In the genomic region with DNA sequence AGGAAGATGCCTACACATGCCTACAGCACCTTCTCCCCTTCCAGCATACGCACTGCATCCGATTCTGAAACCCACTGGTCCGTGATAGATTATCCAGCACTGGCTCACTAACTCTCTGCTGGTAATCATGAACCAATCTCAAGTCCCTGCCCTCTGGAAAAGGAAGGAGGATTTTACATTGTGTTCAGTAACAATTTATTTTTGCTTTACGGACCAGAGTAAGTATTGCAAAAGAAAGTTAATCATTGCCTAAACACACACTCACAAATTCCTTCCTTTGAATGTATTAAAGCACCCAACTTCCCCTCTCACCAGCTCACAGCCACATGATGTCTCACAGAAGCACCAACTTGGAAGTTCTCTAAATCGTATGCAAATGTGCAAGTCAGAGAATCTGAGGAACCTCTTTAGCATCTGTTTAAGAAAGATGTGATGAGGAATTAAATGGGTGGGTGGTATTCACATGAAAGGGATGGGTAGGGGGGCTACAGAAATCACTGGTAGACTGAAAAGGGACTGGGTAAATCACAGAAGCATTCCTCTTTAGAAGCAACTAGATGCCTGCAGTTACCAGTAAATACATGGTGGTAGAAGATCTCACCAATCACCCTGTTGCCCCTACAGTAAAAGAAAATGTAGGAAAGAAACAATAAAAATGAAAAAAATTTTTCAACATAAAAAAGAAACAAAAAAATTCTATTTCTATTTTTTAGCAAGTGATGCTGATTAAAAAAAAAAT, we compare ENCODE assay signal across 7 cellular contexts. TPM values are rescaled to one million over a fixed set of nuclear protein-coding genes. Genes with fewer than 3 reads are reported as not detected.
DNase-seq lines count a peak whose midpoint lies in the region; ATAC-seq and TF ChIP-seq lines count a peak whose summit lies in the region.

No MANE protein-coding gene starts in this region.

- ATAC-seq in WTC11, result peak; percentile 43
- no peak for ATAC-seq in gastrocnemius medialis

- POLR2A ChIA-PET in WTC11 (lab: Charles Lee), result no interaction called here

- DNase-seq in WTC11 (ENCODE audit: low spot score) (no peak), NCI-H1930 (lab: John Stamatoyannopoulos, UW) (no peak), gastrocnemius medialis (no peak), NCI-H510A (lab: John Stamatoyannopoulos, UW) (no peak)

- no peaks in the 10 kb centered on the region for H3K36me3 Mint-ChIP-seq in WTC11
- H3K36me3 Mint-ChIP-seq in stimulated activated naive CD8-positive, alpha-beta T cell treated with anti-CD3 and anti-CD28 coated beads, Interleukin-15, Interleukin-2, amounts not matched to agents 100 ng/mL and 50 ng/mL, for 24 hours (ENCODE audit: low read depth), result no peaks in the 10 kb centered on the region

- TF ChIP-seq CTCF in WTC11 (IDR thresholded peaks at IDR 0.05) (no peak), gastrocnemius medialis (IDR thresholded peaks at IDR 0.05 in 4 of 5, conservative IDR thresholded peaks at IDR 0.05 in 1 of 5) (no peak)

- peaks cover 78% of the 10 kb centered on the region for H3K4me1 Mint-ChIP-seq in WTC11
- H3K4me1 Mint-ChIP-seq in stimulated activated naive CD8-positive, alpha-beta T cell treated with anti-CD3 and anti-CD28 coated beads, Interleukin-15, Interleukin-2, amounts not matched to agents 100 ng/mL and 50 ng/mL, for 24 hours (ENCODE audit: low read depth), result peaks cover 42% of the 10 kb centered on the region

- peak overlapping the region; percentile 89 for H3K27ac Mint-ChIP-seq in WTC11
- peak overlapping the region; percentile 70 for H3K27ac Mint-ChIP-seq in stimulated activated naive CD8-positive, alpha-beta T cell treated with anti-CD3 and anti-CD28 coated beads, Interleukin-15, Interleukin-2, amounts not matched to agents 100 ng/mL and 50 ng/mL, for 24 hours

- peak overlapping the region; percentile 49 for H3K4me3 Mint-ChIP-seq in WTC11
- H3K4me3 Mint-ChIP-seq in stimulated activated naive CD8-positive, alpha-beta T cell treated with anti-CD3 and anti-CD28 coated beads, Interleukin-15, Interleukin-2, amounts not matched to agents 100 ng/mL and 50 ng/mL, for 24 hours, result peak overlapping the region; percentile 39

- in situ Hi-C loops in gastrocnemius medialis (cut with MboI; ENCODE audit: low sequenced_read_pairs in 4 of 4), result no loop called here

- no peak for TF ChIP-seq POLR2A in gastrocnemius medialis (IDR thresholded peaks at IDR 0.05)

- no peak overlapping the region for H3K9ac ChIP-seq in HUES6 (ENCODE audit: low read length)
- H3K9ac ChIP-seq in iPS-20b (ENCODE audit: low read depth, low read length), result no peak overlapping the region; the same call in 1 of the 2 replicates

- intact Hi-C loops in gastrocnemius medialis (cut with DNase I; ENCODE audit: low total_unique reads), result no loop called here

- H3K4me3 ChIP-seq in HUES6 (ENCODE audit: low read depth, low read length) (peak overlapping the region; percentile 16; the same call in 1 of the 2 replicates), iPS-20b (ENCODE audit: low read length) (peak overlapping the region; percentile 24; the same call in 1 of the 2 replicates), gastrocnemius medialis (no peak overlapping the region)

- H3K27me3 ChIP-seq in HUES6 (ENCODE audit: control insufficient read depth, insufficient read depth, low read length) (no peaks in the 10 kb centered on the region), iPS-20b (ENCODE audit: insufficient read depth, low read length) (no peaks in the 10 kb centered on the region), gastrocnemius medialis (no peaks in the 10 kb centered on the region)

- no peaks in the 10 kb centered on the region for H3K27me3 Mint-ChIP-seq in WTC11 (ENCODE audit: low read depth)
- no peaks in the 10 kb centered on the region for H3K27me3 Mint-ChIP-seq in stimulated activated naive CD8-positive, alpha-beta T cell treated with anti-CD3 and anti-CD28 coated beads, Interleukin-15, Interleukin-2, amounts not matched to agents 100 ng/mL and 50 ng/mL, for 24 hours

- CTCF ChIA-PET in WTC11 (lab: Charles Lee), result interaction anchor here (1.1 kb wide), 1 partner anchor 46 kb away, joined by 5 read pairs; no protein-coding TSS in a partner anchor

- H3K27ac ChIP-seq in HUES6 (ENCODE audit: low read depth, low read length), result 0 out of 2 replicates have a peak overlapping the region, but pooled peaks have one; percentile 11
- peak overlapping the region; percentile 66 for H3K27ac ChIP-seq in iPS-20b (ENCODE audit: low read length)
- peak overlapping the region in 1 of 4 donors; percentile 22 for H3K27ac ChIP-seq in gastrocnemius medialis

- H3K36me3 ChIP-seq in HUES6 (ENCODE audit: control insufficient read depth, insufficient read depth, low read length) (no peaks in the 10 kb centered on the region), iPS-20b (ENCODE audit: insufficient read depth, low read depth, low read length) (no peaks in the 10 kb centered on the region), gastrocnemius medialis (no peaks in the 10 kb centered on the region)

- H3K4me1 ChIP-seq in HUES6 (ENCODE audit: control insufficient read depth, insufficient read depth, low read length) (peaks cover 68% of the 10 kb centered on the region), iPS-20b (ENCODE audit: insufficient read depth, low read length) (peaks cover 71% of the 10 kb centered on the region), gastrocnemius medialis (peaks cover 21 to 48% of the 10 kb centered on the region in 2 donors)

- no peaks in the 10 kb centered on the region for H3K9me3 Mint-ChIP-seq in WTC11
- no peaks in the 10 kb centered on the region for H3K9me3 Mint-ChIP-seq in stimulated activated naive CD8-positive, alpha-beta T cell treated with anti-CD3 and anti-CD28 coated beads, Interleukin-15, Interleukin-2, amounts not matched to agents 100 ng/mL and 50 ng/mL, for 24 hours

- no peaks in the 10 kb centered on the region for H3K9me3 ChIP-seq in HUES6 (ENCODE audit: control insufficient read depth, insufficient read depth, low read depth, low read length)
- H3K9me3 ChIP-seq in iPS-20b (ENCODE audit: insufficient read depth, low read depth, low read length), result no peaks in the 10 kb centered on the region
- no peaks in the 10 kb centered on the region for H3K9me3 ChIP-seq in gastrocnemius medialis

TF ChIP-seq in WTC11, 78 proteins besides CTCF, POLR2A, EP300 and RAD21:
- TF ChIP-seq, protein P1, sequence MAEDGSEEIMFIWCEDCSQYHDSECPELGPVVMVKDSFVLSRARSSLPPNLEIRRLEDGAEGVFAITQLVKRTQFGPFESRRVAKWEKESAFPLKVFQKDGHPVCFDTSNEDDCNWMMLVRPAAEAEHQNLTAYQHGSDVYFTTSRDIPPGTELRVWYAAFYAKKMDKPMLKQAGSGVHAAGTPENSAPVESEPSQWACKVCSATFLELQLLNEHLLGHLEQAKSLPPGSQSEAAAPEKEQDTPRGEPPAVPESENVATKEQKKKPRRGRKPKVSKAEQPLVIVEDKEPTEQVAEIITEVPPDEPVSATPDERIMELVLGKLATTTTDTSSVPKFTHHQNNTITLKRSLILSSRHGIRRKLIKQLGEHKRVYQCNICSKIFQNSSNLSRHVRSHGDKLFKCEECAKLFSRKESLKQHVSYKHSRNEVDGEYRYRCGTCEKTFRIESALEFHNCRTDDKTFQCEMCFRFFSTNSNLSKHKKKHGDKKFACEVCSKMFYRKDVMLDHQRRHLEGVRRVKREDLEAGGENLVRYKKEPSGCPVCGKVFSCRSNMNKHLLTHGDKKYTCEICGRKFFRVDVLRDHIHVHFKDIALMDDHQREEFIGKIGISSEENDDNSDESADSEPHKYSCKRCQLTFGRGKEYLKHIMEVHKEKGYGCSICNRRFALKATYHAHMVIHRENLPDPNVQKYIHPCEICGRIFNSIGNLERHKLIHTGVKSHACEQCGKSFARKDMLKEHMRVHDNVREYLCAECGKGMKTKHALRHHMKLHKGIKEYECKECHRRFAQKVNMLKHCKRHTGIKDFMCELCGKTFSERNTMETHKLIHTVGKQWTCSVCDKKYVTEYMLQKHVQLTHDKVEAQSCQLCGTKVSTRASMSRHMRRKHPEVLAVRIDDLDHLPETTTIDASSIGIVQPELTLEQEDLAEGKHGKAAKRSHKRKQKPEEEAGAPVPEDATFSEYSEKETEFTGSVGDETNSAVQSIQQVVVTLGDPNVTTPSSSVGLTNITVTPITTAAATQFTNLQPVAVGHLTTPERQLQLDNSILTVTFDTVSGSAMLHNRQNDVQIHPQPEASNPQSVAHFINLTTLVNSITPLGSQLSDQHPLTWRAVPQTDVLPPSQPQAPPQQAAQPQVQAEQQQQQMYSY (CRISPR knock-in tag; IDR thresholded peaks at IDR 0.05), result no peak

RNA-seq across cellular contexts. Expression of a gene that starts 8.4 kb away (rescaled TPM):
- total RNA-seq in WTC11 (2021) (48.6 to 55.5 TPM (median 50.4 TPM) in 3 replicates), gastrocnemius medialis (10 to 100 TPM; 11.3 to 25.9 (median 18.7) TPM)

Comparison
In these comparisons a context has a peak if more than half of its experiments do, and no peak if none do; other contexts are left out.
1. H3K4me3 ChIP-seq: peak in HUES6 (single experiment) and iPS-20b (single experiment); none in gastrocnemius medialis (0 of 4).